In genomic region chr5:175718401-175719108, GRCh38 we compare ENCODE assay signal across 8 cellular contexts.
A peak's percentile ranks its signal among the peaks of the same experiment; 100 is the strongest.
DNase-seq lines count a peak whose midpoint lies in the region; ATAC-seq and TF ChIP-seq lines count a peak whose summit lies in the region.

No MANE protein-coding gene starts in this region.

- H2AFZ ChIP-seq in osteoblast (ENCODE audit: low read length), result no peak overlapping the region

- no peaks in the 10 kb centered on the region for H3K79me2 ChIP-seq in osteoblast (ENCODE audit: insufficient read depth, low read length)

- H3K27me3 ChIP-seq in osteoblast (ENCODE audit: insufficient read depth, low read length), result no peaks in the 10 kb centered on the region

- H3K27ac ChIP-seq in osteoblast (ENCODE audit: low read depth, low read length), result no peak overlapping the region

- peak; percentile 60 for TF ChIP-seq CTCF in osteoblast (IDR thresholded peaks at IDR 0.05; ENCODE audit: extremely low read depth, low read depth, low read length)
- no peak for TF ChIP-seq CTCF in omental fat pad (IDR thresholded peaks at IDR 0.05)

- no peaks in the 10 kb centered on the region for H3K4me1 ChIP-seq in osteoblast (ENCODE audit: insufficient read depth, low read length)

- H3K4me2 ChIP-seq in osteoblast (ENCODE audit: insufficient read depth, low read length), result no peak overlapping the region

- H3K4me3 ChIP-seq in osteoblast (ENCODE audit: insufficient read depth, low read length), result no peak overlapping the region

- no peak for ATAC-seq in HG03342 (IDR thresholded peaks at IDR 0.05; ENCODE audit: unreplicated experiment)
- no peak for ATAC-seq in omental fat pad (ENCODE audit: low FRiP score)

- no peaks in the 10 kb centered on the region for H3K36me3 ChIP-seq in osteoblast (ENCODE audit: insufficient read depth, low read length)

- no peaks in the 10 kb centered on the region for H4K20me1 ChIP-seq in osteoblast (ENCODE audit: insufficient read depth, low read length)

- H3K9me3 ChIP-seq in osteoblast (ENCODE audit: low read depth, low read length), result no peaks in the 10 kb centered on the region

- DNase-seq in Daoy (ENCODE audit: low read depth) (peak; percentile 41), NCI-H1105 (lab: John Stamatoyannopoulos, UW) (peak; percentile 1), osteoblast (ENCODE audit: insufficient read length, low spot score, missing footprints) (no peak), H4 (ENCODE audit: low spot score) (no peak), omental fat pad (ENCODE audit: low spot score) (no peak)
- peak; percentile 61 for DNase-seq in activated CD4-positive, alpha-beta T cell treated with anti-CD3 and anti-CD28 coated beads, Interleukin-2, amount 50 U/mL, for 1 hour
- peak; percentile 24 for DNase-seq in effector CD8-positive, alpha-beta T cell (lab: John Stamatoyannopoulos, UW)

Comparison
In these comparisons a context has a peak if more than half of its experiments do, and no peak if none do; other contexts are left out.
1. DNase-seq: peak in Daoy (single experiment), NCI-H1105 (single experiment), activated CD4-positive, alpha-beta T cell treated with anti-CD3 and anti-CD28 coated beads, Interleukin-2, amount 50 U/mL, for 1 hour (single experiment) and effector CD8-positive, alpha-beta T cell (single experiment); none in osteoblast (single experiment), H4 (single experiment) and omental fat pad (single experiment).